Comparison of ENCODE assay signal across 31 cellular contexts in the genomic region with DNA sequence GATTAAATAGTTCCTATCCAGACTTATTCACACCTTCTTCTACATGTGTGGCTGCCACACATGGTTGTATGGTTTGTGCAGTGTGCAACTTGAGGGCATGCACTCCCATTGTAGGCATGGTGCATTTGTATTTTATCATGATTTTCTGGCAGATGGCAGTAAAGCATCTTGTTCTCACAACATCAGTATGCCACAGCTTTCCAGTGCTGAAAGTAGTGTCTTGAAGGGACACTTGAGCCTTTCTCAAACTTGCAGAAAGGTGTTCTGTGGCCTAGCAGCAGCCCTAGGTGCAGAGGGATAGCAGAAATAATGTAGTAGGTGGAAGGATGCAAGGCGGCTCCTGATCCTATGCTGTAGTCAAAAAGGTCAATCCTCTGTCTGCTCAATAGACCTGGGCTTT.
"Had no signal": no experiment of that assay in that cellular context is flagged by ENCODE, and none has a peak within 500 bp of the region (broad histone marks: within the 10 kb centered on the region; RNA-seq: fewer than 3 reads in every experiment).

No MANE protein-coding gene starts in this region.

- H3K4me1 ChIP-seq: ascending aorta had no signal

- ATAC-seq: activated CD8-positive, alpha-beta memory T cell treated with anti-CD3 and anti-CD28 coated beads, Interleukin-2, amount 10 ng/mL, durations not matched to agents 7 days and 5 days; activated T-helper 17 cell treated with anti-CD3 and anti-CD28 coated beads, Interleukin-2, amount 50 U/mL, for 72 hours; Panc1 had no signal

- H3K27ac Mint-ChIP-seq: activated CD4-positive, alpha-beta memory T cell treated with anti-CD3 and anti-CD28 coated beads, Interleukin-2, amount 10 ng/mL, durations not matched to agents 7 days and 5 days; activated CD8-positive, alpha-beta memory T cell treated with anti-CD3 and anti-CD28 coated beads, Interleukin-2, amount 10 ng/mL, durations not matched to agents 7 days and 5 days; activated naive CD4-positive, alpha-beta T cell treated with anti-CD3 and anti-CD28 coated beads, Interleukin-2, amount 50 U/mL, for 24 hours; activated naive CD8-positive, alpha-beta T cell treated with anti-CD3 and anti-CD28 coated beads, Interleukin-2, amount 10 ng/mL, durations not matched to agents 7 days and 5 days; activated T-helper 17 cell treated with anti-CD3 and anti-CD28 coated beads, Interleukin-2, amount 50 U/mL, for 72 hours had no signal

- H3K36me3 ChIP-seq: ascending aorta, SJCRH30, WERI-Rb-1 had no signal

- H3K9me3 ChIP-seq: ascending aorta, SJCRH30 had no signal

- DNase-seq: activated CD4-positive, alpha-beta memory T cell treated with anti-CD3 and anti-CD28 coated beads, Interleukin-2, amount 10 ng/mL, durations not matched to agents 7 days and 5 days; activated CD4-positive, alpha-beta T cell treated with anti-CD3 and anti-CD28 coated beads for 1 hour; activated CD4-positive, alpha-beta T cell treated with anti-CD3 and anti-CD28 coated beads for 48 hours; activated CD4-positive, CD25-positive, alpha-beta regulatory T cell; activated CD8-positive, alpha-beta memory T cell treated with anti-CD3 and anti-CD28 coated beads for 24 hours; activated CD8-positive, alpha-beta memory T cell treated with anti-CD3 and anti-CD28 coated beads, Interleukin-2, amount 10 ng/mL, durations not matched to agents 7 days and 5 days; activated CD8-positive, alpha-beta memory T cell treated with anti-CD3 and anti-CD28 coated beads, Interleukin-2, amount 50 U/mL, for 48 hours; activated effector memory CD4-positive, alpha-beta T cell treated with anti-CD3 and anti-CD28 coated beads, Interleukin-2, amount 50 U/mL, for 16 hours; activated naive CD4-positive, alpha-beta T cell; activated naive CD8-positive, alpha-beta T cell treated with anti-CD3 and anti-CD28 coated beads, Interleukin-2, amount 10 ng/mL, durations not matched to agents 7 days and 5 days; activated T-cell treated with anti-CD3 and anti-CD28 coated beads, Interleukin-2, amount 50 U/mL, for 48 hours; amygdala; KG1; NCI-H1048; NCI-H1105 treated with DMSO at 0.1 percent for 48 hours; NCI-H1436; NCI-H1694; NCI-H1930; NCI-H2081 treated with DMSO at 0.1 percent for 48 hours; NCI-H226; NCI-H446 treated with DMSO at 0.1 percent for 48 hours; NCI-H524; SHP77; SJCRH30; T1000; WERI-Rb-1 had no signal

- H3K9me3 Mint-ChIP-seq: activated CD4-positive, alpha-beta memory T cell treated with anti-CD3 and anti-CD28 coated beads, Interleukin-2, amount 10 ng/mL, durations not matched to agents 7 days and 5 days; activated naive CD4-positive, alpha-beta T cell treated with anti-CD3 and anti-CD28 coated beads, Interleukin-2, amount 50 U/mL, for 24 hours; activated naive CD8-positive, alpha-beta T cell treated with anti-CD3 and anti-CD28 coated beads, Interleukin-2, amount 10 ng/mL, durations not matched to agents 7 days and 5 days; activated T-helper 17 cell treated with anti-CD3 and anti-CD28 coated beads, Interleukin-2, amount 50 U/mL, for 72 hours had no signal

- H3K27me3 ChIP-seq: ascending aorta, SJCRH30 had no signal

- H3K4me3 ChIP-seq: ascending aorta, SJCRH30, SK-N-MC had no signal

- H3K4me3 Mint-ChIP-seq: activated CD4-positive, alpha-beta memory T cell treated with anti-CD3 and anti-CD28 coated beads, Interleukin-2, amount 10 ng/mL, durations not matched to agents 7 days and 5 days; activated CD8-positive, alpha-beta memory T cell treated with anti-CD3 and anti-CD28 coated beads, Interleukin-2, amount 10 ng/mL, durations not matched to agents 7 days and 5 days; activated naive CD4-positive, alpha-beta T cell treated with anti-CD3 and anti-CD28 coated beads, Interleukin-2, amount 50 U/mL, for 24 hours; activated naive CD8-positive, alpha-beta T cell treated with anti-CD3 and anti-CD28 coated beads, Interleukin-2, amount 10 ng/mL, durations not matched to agents 7 days and 5 days; activated T-helper 17 cell treated with anti-CD3 and anti-CD28 coated beads, Interleukin-2, amount 50 U/mL, for 72 hours had no signal

- H3K27me3 Mint-ChIP-seq: activated CD4-positive, alpha-beta memory T cell treated with anti-CD3 and anti-CD28 coated beads, Interleukin-2, amount 10 ng/mL, durations not matched to agents 7 days and 5 days; activated CD8-positive, alpha-beta memory T cell treated with anti-CD3 and anti-CD28 coated beads, Interleukin-2, amount 10 ng/mL, durations not matched to agents 7 days and 5 days had no signal

- H3K27ac ChIP-seq: ascending aorta, SJCRH30, SK-N-MC, WERI-Rb-1 had no signal

- H3K4me1 Mint-ChIP-seq: activated CD4-positive, alpha-beta memory T cell treated with anti-CD3 and anti-CD28 coated beads, Interleukin-2, amount 10 ng/mL, durations not matched to agents 7 days and 5 days; activated CD8-positive, alpha-beta memory T cell treated with anti-CD3 and anti-CD28 coated beads, Interleukin-2, amount 10 ng/mL, durations not matched to agents 7 days and 5 days; activated naive CD4-positive, alpha-beta T cell treated with anti-CD3 and anti-CD28 coated beads, Interleukin-2, amount 50 U/mL, for 24 hours; activated naive CD8-positive, alpha-beta T cell treated with anti-CD3 and anti-CD28 coated beads, Interleukin-2, amount 10 ng/mL, durations not matched to agents 7 days and 5 days; activated T-helper 17 cell treated with anti-CD3 and anti-CD28 coated beads, Interleukin-2, amount 50 U/mL, for 72 hours had no signal

- H3K36me3 Mint-ChIP-seq: activated CD8-positive, alpha-beta memory T cell treated with anti-CD3 and anti-CD28 coated beads, Interleukin-2, amount 10 ng/mL, durations not matched to agents 7 days and 5 days; activated naive CD4-positive, alpha-beta T cell treated with anti-CD3 and anti-CD28 coated beads, Interleukin-2, amount 50 U/mL, for 24 hours; activated naive CD8-positive, alpha-beta T cell treated with anti-CD3 and anti-CD28 coated beads, Interleukin-2, amount 10 ng/mL, durations not matched to agents 7 days and 5 days had no signal
